19 cellular contexts compared by ENCODE assay signal in genomic region chr10:52567247-52567580, GRCh38.
DNase-seq lines count a peak whose midpoint lies in the region; ATAC-seq, FAIRE-seq and TF ChIP-seq lines count a peak whose summit lies in the region.
"Had no signal": no experiment of that assay in that cellular context is flagged by ENCODE, and none has a peak within 500 bp of the region (broad histone marks: within the 10 kb centered on the region; RNA-seq: fewer than 3 reads in every experiment).

No MANE protein-coding gene starts in this region.

- peaks cover 14% of the 10 kb centered on the region for H3K4me1 Mint-ChIP-seq in mesothelial cell of epicardium

- no peak for FAIRE-seq in A549 (lab: Jason Lieb, UNC)
- FAIRE-seq: GM12891, H1 had no signal

- no peak overlapping the region for H3K4me3 Mint-ChIP-seq in mesothelial cell of epicardium
- H3K4me3 Mint-ChIP-seq: CD8-positive, alpha-beta T cell had no signal

- no peak overlapping the region for H3K4me3 ChIP-seq in A549
- H3K4me3 ChIP-seq: BLaER1, MG63, Peyer's patch, SJCRH30 had no signal

- H3K27me3 Mint-ChIP-seq in mesothelial cell of epicardium (ENCODE audit: low read depth) = peaks cover 14% of the 10 kb centered on the region

- no peak for TF ChIP-seq EP300 in A549 (IDR thresholded peaks at IDR 0.05)

- TF ChIP-seq POLR2A in A549 (IDR thresholded peaks at IDR 0.05; ENCODE audit: low read length) = no peak

- DNase-seq in A549 (ENCODE audit: low read depth in 1 of 2, low spot score in 1 of 2) = no peak
- DNase-seq in mesothelial cell of epicardium (ENCODE audit: low spot score in 2 of 2, unreplicated experiment in 2 of 2) = no peak
- DNase-seq in activated naive CD4-positive, alpha-beta T cell treated with anti-CD3 and anti-CD28 coated beads, Interleukin-2, amount 50 U/mL, for 16 hours = no peak
- DNase-seq in NOMO-1 treated with DMSO at 0.1 percent for 48 hours (lab: John Stamatoyannopoulos, UW; ENCODE audit: unreplicated experiment) = no peak
- no peak for DNase-seq in inferior parietal cortex (ENCODE audit: extremely low spot score)
- DNase-seq: CD8-positive, alpha-beta T cell; DND-41; NCI-H1417; NCI-H1694 treated with DMSO at 0.1 percent for 48 hours; NCI-H446; NCI-H526; Peyer's patch had no signal

- peaks cover 12% of the 10 kb centered on the region for H3K4me1 ChIP-seq in A549
- H3K4me1 ChIP-seq: BLaER1, Peyer's patch, SJCRH30 had no signal

- TF ChIP-seq CTCF in A549 (IDR thresholded peaks at IDR 0.05) (0 out of 3 replicates have a peak, but pooled peaks have one; percentile 1), LNCAP (IDR thresholded peaks at IDR 0.05) (peak; percentile 25; the same call in 1 of the 2 replicates), VCaP (conservative IDR thresholded peaks at IDR 0.05) (peak; percentile 27; the same call in 1 of the 2 replicates), mesothelial cell of epicardium (IDR thresholded peaks at IDR 0.05; ENCODE audit: unreplicated experiment) (peak; percentile 76)

- POLR2A ChIA-PET in A549 (lab: Yijun Ruan, JAX) = interaction anchor here (1.5 kb wide), 2 partner anchors 253 to 259 kb away, joined by 7 to 9 read pairs; partner anchors contain the start of gene DKK1

- no peak for ATAC-seq in A549
- ATAC-seq: CD8-positive, alpha-beta T cell had no signal

- CTCF ChIA-PET in A549 (lab: Yijun Ruan, JAX) = interaction anchor here (0.6 to 4.2 kb wide), 23 partner anchors 9 to 1323 kb away, joined by 3 to 95 read pairs (median 4); partner anchors contain the start of gene DKK1

- 64% methylated on average over 3 of the region's 3 CpGs for WGBS in A549 (ENCODE audit: missing lambda C conversion rate)

- H3K27ac ChIP-seq in A549 (no peak overlapping the region), VCaP (no peak overlapping the region)
- H3K27ac ChIP-seq: BLaER1, Peyer's patch, SJCRH30 had no signal

- TF ChIP-seq RAD21 in A549 (conservative IDR thresholded peaks at IDR 0.05 in 1 of 2, IDR thresholded peaks at IDR 0.05 in 1 of 2) = no peak; a peak in 1 of 5 replicates

- H3K9me3 ChIP-seq in A549 = no peaks in the 10 kb centered on the region
- H3K9me3 ChIP-seq: BLaER1, MG63, Peyer's patch, SJCRH30 had no signal

- no peaks in the 10 kb centered on the region for H3K36me3 Mint-ChIP-seq in mesothelial cell of epicardium
- H3K36me3 Mint-ChIP-seq: CD8-positive, alpha-beta T cell had no signal

- H3K27ac Mint-ChIP-seq in mesothelial cell of epicardium = no peak overlapping the region
- H3K27ac Mint-ChIP-seq: CD8-positive, alpha-beta T cell had no signal

- peak overlapping the region; percentile 66; the same call in 2 of the 3 replicates for H3K4me2 ChIP-seq in A549
- H3K4me2 ChIP-seq: BLaER1 had no signal

- H3K9me3 Mint-ChIP-seq in mesothelial cell of epicardium = no peaks in the 10 kb centered on the region

TF ChIP-seq in A549, 52 proteins besides CTCF, POLR2A, EP300 and RAD21:
- TF ChIP-seq HOXA7 (CRISPR knock-in tag; IDR thresholded peaks at IDR 0.05) (no peak), CHD4 (IDR thresholded peaks at IDR 0.05; ENCODE audit: borderline replicate concordance) (no peak), KDM5A (IDR thresholded peaks at IDR 0.05) (no peak), ELK1 (IDR thresholded peaks at IDR 0.05; ENCODE audit: low read depth, low read length) (no peak), EHMT2 (IDR thresholded peaks at IDR 0.05; ENCODE audit: low read depth) (no peak), FOSB (CRISPR knock-in tag; IDR thresholded peaks at IDR 0.05) (no peak), HOXB5 (CRISPR knock-in tag; IDR thresholded peaks at IDR 0.05) (no peak), PHF8 (IDR thresholded peaks at IDR 0.05; ENCODE audit: borderline replicate concordance, low read depth) (no peak), NR3C1 (IDR thresholded peaks at IDR 0.05) (no peak), CEBPB (IDR thresholded peaks at IDR 0.05) (no peak), CBX2 (IDR thresholded peaks at IDR 0.05; ENCODE audit: borderline replicate concordance, low read depth) (no peak)
- TF ChIP-seq, protein P1, sequence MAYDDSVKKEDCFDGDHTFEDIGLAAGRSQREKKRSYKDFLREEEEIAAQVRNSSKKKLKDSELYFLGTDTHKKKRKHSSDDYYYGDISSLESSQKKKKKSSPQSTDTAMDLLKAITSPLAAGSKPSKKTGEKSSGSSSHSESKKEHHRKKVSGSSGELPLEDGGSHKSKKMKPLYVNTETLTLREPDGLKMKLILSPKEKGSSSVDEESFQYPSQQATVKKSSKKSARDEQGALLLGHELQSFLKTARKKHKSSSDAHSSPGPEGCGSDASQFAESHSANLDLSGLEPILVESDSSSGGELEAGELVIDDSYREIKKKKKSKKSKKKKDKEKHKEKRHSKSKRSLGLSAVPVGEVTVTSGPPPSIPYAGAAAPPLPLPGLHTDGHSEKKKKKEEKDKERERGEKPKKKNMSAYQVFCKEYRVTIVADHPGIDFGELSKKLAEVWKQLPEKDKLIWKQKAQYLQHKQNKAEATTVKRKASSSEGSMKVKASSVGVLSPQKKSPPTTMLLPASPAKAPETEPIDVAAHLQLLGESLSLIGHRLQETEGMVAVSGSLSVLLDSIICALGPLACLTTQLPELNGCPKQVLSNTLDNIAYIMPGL (CRISPR knock-in tag; IDR thresholded peaks at IDR 0.05; ENCODE audit: borderline replicate concordance) = no peak

Comparison
In these comparisons a context has a peak if more than half of its experiments do, and no peak if none do; other contexts are left out.
1. CTCF ChIP-seq: peak in every context shown above with its lines; median percentile 76 in mesothelial cell of epicardium; 27 in VCaP; 25 in LNCAP; 1 in A549.